ENCODE assay signal across 1 cellular context in the genomic region with DNA sequence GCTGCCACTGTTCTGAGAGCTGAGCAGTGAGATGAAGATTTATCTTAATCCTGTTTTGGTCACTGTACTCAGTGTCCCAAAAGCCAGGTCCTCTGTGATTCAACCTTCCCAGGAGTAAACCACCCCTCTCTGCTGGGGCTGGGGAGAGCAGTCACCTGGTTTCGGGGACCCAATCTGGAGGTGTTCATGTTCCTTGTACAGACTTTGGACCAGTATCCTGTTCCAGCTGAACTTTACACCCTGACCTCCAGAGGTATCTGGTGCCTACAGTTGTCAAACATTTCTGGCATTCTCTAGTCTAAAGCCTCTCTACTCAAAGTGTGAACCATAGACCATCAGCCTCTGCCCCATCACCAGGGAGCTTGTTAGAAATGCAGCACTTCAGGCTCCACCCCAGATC.
TF ChIP-seq lines count a peak whose summit lies in the region.

No MANE protein-coding gene starts in this region.

TF ChIP-seq in HepG2, 621 proteins besides CTCF, POLR2A, EP300 and RAD21 (continued from another document and continues in another):
- TF ChIP-seq, protein P1, sequence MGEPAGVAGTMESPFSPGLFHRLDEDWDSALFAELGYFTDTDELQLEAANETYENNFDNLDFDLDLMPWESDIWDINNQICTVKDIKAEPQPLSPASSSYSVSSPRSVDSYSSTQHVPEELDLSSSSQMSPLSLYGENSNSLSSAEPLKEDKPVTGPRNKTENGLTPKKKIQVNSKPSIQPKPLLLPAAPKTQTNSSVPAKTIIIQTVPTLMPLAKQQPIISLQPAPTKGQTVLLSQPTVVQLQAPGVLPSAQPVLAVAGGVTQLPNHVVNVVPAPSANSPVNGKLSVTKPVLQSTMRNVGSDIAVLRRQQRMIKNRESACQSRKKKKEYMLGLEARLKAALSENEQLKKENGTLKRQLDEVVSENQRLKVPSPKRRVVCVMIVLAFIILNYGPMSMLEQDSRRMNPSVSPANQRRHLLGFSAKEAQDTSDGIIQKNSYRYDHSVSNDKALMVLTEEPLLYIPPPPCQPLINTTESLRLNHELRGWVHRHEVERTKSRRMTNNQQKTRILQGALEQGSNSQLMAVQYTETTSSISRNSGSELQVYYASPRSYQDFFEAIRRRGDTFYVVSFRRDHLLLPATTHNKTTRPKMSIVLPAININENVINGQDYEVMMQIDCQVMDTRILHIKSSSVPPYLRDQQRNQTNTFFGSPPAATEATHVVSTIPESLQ (CRISPR knock-in tag; conservative IDR thresholded peaks at IDR 0.05): no peak
- TF ChIP-seq ZFX (CRISPR knock-in tag; IDR thresholded peaks at IDR 0.05; ENCODE audit: low read depth): no peak; the same call in 1 of the 2 replicates
- no peak for TF ChIP-seq ELF1 (CRISPR knock-in tag; IDR thresholded peaks at IDR 0.05)
- no peak for TF ChIP-seq KDM5B (CRISPR knock-in tag; IDR thresholded peaks at IDR 0.05; ENCODE audit: borderline replicate concordance)
- TF ChIP-seq AGO1 (IDR thresholded peaks at IDR 0.05; ENCODE audit: low read depth, low read length, poor library complexity, severe bottlenecking): no peak
- TF ChIP-seq CREB1 (IDR thresholded peaks at IDR 0.05): no peak
- TF ChIP-seq CREB1 (CRISPR knock-in tag; IDR thresholded peaks at IDR 0.05): no peak; the same call in 1 of the 2 replicates
- TF ChIP-seq ISL2 (CRISPR knock-in tag; IDR thresholded peaks at IDR 0.05): no peak; the same call in 1 of the 2 replicates
- no peak for TF ChIP-seq SRSF4 (IDR thresholded peaks at IDR 0.05; ENCODE audit: low read depth, low read length, poor library complexity, severe bottlenecking)
- TF ChIP-seq HDAC1 (CRISPR knock-in tag; IDR thresholded peaks at IDR 0.05): peak; percentile 60
- no peak for TF ChIP-seq HOXA7 (CRISPR knock-in tag; IDR thresholded peaks at IDR 0.05)
- TF ChIP-seq NR3C1 (CRISPR knock-in tag; IDR thresholded peaks at IDR 0.05): no peak
- no peak for TF ChIP-seq ATF7-NPFF (CRISPR knock-in tag; IDR thresholded peaks at IDR 0.05; ENCODE audit: low read depth)
- TF ChIP-seq, protein P2, sequence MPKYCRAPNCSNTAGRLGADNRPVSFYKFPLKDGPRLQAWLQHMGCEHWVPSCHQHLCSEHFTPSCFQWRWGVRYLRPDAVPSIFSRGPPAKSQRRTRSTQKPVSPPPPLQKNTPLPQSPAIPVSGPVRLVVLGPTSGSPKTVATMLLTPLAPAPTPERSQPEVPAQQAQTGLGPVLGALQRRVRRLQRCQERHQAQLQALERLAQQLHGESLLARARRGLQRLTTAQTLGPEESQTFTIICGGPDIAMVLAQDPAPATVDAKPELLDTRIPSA (CRISPR knock-in tag; IDR thresholded peaks at IDR 0.05; ENCODE audit: borderline replicate concordance): no peak
- TF ChIP-seq, protein P3, sequence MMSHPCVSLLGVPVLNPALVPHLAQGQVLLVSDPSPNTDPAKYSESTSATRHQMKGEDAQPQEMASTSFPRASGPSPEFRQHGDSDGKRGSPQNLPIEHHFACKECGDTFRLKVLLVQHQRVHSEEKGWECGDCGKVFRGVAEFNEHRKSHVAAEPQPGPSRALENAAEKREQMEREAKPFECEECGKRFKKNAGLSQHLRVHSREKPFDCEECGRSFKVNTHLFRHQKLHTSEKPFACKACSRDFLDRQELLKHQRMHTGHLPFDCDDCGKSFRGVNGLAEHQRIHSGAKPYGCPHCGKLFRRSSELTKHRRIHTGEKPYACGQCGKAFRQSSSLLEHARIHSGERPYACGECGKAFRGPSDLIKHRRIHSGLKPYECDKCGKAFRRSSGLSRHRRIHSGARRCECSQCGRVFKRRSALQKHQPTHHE (CRISPR knock-in tag; IDR thresholded peaks at IDR 0.05; ENCODE audit: borderline replicate concordance): no peak
- TF ChIP-seq, protein P4, sequence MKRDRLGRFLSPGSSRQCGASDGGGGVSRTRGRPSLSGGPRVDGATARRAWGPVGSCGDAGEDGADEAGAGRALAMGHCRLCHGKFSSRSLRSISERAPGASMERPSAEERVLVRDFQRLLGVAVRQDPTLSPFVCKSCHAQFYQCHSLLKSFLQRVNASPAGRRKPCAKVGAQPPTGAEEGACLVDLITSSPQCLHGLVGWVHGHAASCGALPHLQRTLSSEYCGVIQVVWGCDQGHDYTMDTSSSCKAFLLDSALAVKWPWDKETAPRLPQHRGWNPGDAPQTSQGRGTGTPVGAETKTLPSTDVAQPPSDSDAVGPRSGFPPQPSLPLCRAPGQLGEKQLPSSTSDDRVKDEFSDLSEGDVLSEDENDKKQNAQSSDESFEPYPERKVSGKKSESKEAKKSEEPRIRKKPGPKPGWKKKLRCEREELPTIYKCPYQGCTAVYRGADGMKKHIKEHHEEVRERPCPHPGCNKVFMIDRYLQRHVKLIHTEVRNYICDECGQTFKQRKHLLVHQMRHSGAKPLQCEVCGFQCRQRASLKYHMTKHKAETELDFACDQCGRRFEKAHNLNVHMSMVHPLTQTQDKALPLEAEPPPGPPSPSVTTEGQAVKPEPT (CRISPR knock-in tag; IDR thresholded peaks at IDR 0.05; ENCODE audit: low read depth): no peak
- TF ChIP-seq, protein P5, sequence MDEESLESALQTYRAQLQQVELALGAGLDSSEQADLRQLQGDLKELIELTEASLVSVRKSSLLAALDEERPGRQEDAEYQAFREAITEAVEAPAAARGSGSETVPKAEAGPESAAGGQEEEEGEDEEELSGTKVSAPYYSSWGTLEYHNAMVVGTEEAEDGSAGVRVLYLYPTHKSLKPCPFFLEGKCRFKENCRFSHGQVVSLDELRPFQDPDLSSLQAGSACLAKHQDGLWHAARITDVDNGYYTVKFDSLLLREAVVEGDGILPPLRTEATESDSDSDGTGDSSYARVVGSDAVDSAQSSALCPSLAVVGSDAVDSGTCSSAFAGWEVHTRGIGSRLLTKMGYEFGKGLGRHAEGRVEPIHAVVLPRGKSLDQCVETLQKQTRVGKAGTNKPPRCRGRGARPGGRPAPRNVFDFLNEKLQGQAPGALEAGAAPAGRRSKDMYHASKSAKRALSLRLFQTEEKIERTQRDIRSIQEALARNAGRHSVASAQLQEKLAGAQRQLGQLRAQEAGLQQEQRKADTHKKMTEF (CRISPR knock-in tag; IDR thresholded peaks at IDR 0.05): peak; percentile 44; the same call in 1 of the 2 replicates
- TF ChIP-seq, protein P6, sequence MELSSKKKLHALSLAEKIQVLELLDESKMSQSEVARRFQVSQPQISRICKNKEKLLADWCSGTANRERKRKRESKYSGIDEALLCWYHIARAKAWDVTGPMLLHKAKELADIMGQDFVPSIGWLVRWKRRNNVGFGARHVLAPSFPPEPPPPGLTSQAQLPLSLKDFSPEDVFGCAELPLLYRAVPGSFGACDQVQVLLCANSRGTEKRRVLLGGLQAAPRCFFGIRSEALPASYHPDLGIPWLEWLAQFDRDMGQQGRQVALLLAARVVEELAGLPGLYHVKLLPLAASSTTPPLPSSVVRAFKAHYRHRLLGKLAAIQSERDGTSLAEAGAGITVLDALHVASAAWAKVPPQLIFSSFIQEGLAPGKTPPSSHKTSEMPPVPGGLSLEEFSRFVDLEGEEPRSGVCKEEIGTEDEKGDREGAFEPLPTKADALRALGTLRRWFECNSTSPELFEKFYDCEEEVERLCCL (CRISPR knock-in tag; IDR thresholded peaks at IDR 0.05; ENCODE audit: borderline replicate concordance): no peak
- peak; percentile 47; the same call in 1 of the 2 replicates for TF ChIP-seq GLI4 (CRISPR knock-in tag; IDR thresholded peaks at IDR 0.05; ENCODE audit: borderline replicate concordance)
- TF ChIP-seq HOXA3 (CRISPR knock-in tag; IDR thresholded peaks at IDR 0.05): no peak
- TF ChIP-seq, protein P7, sequence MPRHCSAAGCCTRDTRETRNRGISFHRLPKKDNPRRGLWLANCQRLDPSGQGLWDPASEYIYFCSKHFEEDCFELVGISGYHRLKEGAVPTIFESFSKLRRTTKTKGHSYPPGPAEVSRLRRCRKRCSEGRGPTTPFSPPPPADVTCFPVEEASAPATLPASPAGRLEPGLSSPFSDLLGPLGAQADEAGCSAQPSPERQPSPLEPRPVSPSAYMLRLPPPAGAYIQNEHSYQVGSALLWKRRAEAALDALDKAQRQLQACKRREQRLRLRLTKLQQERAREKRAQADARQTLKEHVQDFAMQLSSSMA (CRISPR knock-in tag; IDR thresholded peaks at IDR 0.05): no peak
- TF ChIP-seq MZF1 (CRISPR knock-in tag; IDR thresholded peaks at IDR 0.05; ENCODE audit: borderline replicate concordance): no peak
- peak; percentile 94 for TF ChIP-seq POGZ (CRISPR knock-in tag; IDR thresholded peaks at IDR 0.05)
- no peak for TF ChIP-seq ZNF530 (CRISPR knock-in tag; IDR thresholded peaks at IDR 0.05; ENCODE audit: low read depth)
- no peak for TF ChIP-seq TCF7L2 (IDR thresholded peaks at IDR 0.05; ENCODE audit: low read depth, low read length)
- TF ChIP-seq YY1 (IDR thresholded peaks at IDR 0.05; ENCODE audit: insufficient read depth, insufficient replicate concordance, low read depth, low read length): no peak
- TF ChIP-seq, protein P8, sequence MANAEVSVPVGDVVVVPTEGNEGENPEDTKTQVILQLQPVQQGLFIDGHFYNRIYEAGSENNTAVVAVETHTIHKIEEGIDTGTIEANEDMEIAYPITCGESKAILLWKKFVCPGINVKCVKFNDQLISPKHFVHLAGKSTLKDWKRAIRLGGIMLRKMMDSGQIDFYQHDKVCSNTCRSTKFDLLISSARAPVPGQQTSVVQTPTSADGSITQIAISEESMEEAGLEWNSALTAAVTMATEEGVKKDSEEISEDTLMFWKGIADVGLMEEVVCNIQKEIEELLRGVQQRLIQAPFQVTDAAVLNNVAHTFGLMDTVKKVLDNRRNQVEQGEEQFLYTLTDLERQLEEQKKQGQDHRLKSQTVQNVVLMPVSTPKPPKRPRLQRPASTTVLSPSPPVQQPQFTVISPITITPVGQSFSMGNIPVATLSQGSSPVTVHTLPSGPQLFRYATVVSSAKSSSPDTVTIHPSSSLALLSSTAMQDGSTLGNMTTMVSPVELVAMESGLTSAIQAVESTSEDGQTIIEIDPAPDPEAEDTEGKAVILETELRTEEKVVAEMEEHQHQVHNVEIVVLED (CRISPR knock-in tag; IDR thresholded peaks at IDR 0.05; ENCODE audit: borderline replicate concordance): no peak; the same call in 1 of the 2 replicates
- TF ChIP-seq, protein P9, sequence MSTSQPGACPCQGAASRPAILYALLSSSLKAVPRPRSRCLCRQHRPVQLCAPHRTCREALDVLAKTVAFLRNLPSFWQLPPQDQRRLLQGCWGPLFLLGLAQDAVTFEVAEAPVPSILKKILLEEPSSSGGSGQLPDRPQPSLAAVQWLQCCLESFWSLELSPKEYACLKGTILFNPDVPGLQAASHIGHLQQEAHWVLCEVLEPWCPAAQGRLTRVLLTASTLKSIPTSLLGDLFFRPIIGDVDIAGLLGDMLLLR (CRISPR knock-in tag; IDR thresholded peaks at IDR 0.05): no peak
- no peak for TF ChIP-seq ZNF225 (CRISPR knock-in tag; IDR thresholded peaks at IDR 0.05)
- TF ChIP-seq ZNF570 (CRISPR knock-in tag; IDR thresholded peaks at IDR 0.05; ENCODE audit: borderline replicate concordance): no peak
- 0 out of 2 replicates have a peak, but pooled peaks have one; percentile 27 for TF ChIP-seq ZFP90 (CRISPR knock-in tag; IDR thresholded peaks at IDR 0.05; ENCODE audit: borderline replicate concordance)
- TF ChIP-seq, protein P10, sequence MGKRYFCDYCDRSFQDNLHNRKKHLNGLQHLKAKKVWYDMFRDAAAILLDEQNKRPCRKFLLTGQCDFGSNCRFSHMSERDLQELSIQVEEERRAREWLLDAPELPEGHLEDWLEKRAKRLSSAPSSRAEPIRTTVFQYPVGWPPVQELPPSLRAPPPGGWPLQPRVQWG (CRISPR knock-in tag; IDR thresholded peaks at IDR 0.05; ENCODE audit: borderline replicate concordance, low read depth): no peak
- TF ChIP-seq, protein P11, sequence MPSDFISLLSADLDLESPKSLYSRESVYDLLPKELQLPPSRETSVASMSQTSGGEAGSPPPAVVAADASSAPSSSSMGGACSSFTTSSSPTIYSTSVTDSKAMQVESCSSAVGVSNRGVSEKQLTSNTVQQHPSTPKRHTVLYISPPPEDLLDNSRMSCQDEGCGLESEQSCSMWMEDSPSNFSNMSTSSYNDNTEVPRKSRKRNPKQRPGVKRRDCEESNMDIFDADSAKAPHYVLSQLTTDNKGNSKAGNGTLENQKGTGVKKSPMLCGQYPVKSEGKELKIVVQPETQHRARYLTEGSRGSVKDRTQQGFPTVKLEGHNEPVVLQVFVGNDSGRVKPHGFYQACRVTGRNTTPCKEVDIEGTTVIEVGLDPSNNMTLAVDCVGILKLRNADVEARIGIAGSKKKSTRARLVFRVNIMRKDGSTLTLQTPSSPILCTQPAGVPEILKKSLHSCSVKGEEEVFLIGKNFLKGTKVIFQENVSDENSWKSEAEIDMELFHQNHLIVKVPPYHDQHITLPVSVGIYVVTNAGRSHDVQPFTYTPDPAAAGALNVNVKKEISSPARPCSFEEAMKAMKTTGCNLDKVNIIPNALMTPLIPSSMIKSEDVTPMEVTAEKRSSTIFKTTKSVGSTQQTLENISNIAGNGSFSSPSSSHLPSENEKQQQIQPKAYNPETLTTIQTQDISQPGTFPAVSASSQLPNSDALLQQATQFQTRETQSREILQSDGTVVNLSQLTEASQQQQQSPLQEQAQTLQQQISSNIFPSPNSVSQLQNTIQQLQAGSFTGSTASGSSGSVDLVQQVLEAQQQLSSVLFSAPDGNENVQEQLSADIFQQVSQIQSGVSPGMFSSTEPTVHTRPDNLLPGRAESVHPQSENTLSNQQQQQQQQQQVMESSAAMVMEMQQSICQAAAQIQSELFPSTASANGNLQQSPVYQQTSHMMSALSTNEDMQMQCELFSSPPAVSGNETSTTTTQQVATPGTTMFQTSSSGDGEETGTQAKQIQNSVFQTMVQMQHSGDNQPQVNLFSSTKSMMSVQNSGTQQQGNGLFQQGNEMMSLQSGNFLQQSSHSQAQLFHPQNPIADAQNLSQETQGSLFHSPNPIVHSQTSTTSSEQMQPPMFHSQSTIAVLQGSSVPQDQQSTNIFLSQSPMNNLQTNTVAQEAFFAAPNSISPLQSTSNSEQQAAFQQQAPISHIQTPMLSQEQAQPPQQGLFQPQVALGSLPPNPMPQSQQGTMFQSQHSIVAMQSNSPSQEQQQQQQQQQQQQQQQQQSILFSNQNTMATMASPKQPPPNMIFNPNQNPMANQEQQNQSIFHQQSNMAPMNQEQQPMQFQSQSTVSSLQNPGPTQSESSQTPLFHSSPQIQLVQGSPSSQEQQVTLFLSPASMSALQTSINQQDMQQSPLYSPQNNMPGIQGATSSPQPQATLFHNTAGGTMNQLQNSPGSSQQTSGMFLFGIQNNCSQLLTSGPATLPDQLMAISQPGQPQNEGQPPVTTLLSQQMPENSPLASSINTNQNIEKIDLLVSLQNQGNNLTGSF (CRISPR knock-in tag; IDR thresholded peaks at IDR 0.05): no peak
- TF ChIP-seq SRF (IDR thresholded peaks at IDR 0.05; ENCODE audit: low read depth, low read length): no peak
- TF ChIP-seq, protein P12, sequence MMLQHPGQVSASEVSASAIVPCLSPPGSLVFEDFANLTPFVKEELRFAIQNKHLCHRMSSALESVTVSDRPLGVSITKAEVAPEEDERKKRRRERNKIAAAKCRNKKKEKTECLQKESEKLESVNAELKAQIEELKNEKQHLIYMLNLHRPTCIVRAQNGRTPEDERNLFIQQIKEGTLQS (CRISPR knock-in tag; IDR thresholded peaks at IDR 0.05): no peak
- TF ChIP-seq ZNF891 (CRISPR knock-in tag; IDR thresholded peaks at IDR 0.05): no peak
- no peak for TF ChIP-seq ZNF460 (CRISPR knock-in tag; IDR thresholded peaks at IDR 0.05; ENCODE audit: borderline replicate concordance)
- no peak for TF ChIP-seq STAG1 (CRISPR knock-in tag; IDR thresholded peaks at IDR 0.05)
- no peak for TF ChIP-seq ZNF674 (CRISPR knock-in tag; IDR thresholded peaks at IDR 0.05; ENCODE audit: low read depth)
- TF ChIP-seq ZNF562 (CRISPR knock-in tag; IDR thresholded peaks at IDR 0.05; ENCODE audit: borderline replicate concordance): no peak
- TF ChIP-seq ZBTB8A (CRISPR knock-in tag; IDR thresholded peaks at IDR 0.05; ENCODE audit: borderline replicate concordance, low read depth): no peak
